ENCODE assay signal across 26 cellular contexts in the genomic region with DNA sequence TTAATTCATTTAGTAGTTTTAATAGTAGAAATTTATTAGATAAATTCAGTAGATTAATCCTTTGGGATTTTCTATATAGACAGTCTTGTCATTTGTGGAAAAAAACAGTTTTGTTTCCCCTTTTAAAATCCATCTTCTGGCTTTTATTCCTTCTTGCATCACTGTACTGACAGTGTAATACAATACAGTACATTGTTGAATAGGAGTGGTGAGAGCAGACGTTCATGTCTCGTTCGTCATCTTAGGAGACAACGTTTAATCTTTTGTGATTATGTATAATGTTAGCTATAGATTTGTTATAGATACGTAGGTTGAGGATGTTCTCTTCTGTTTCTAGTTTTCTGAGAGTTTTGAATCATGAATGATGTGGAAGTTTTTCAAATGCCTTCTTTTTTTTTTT.
DNase-seq lines count a peak whose midpoint lies in the region; ATAC-seq, FAIRE-seq and TF ChIP-seq lines count a peak whose summit lies in the region.
"Had no signal": no experiment of that assay in that cellular context is flagged by ENCODE, and none has a peak within 500 bp of the region (broad histone marks: within the 10 kb centered on the region; RNA-seq: fewer than 3 reads in every experiment).

No MANE protein-coding gene starts in this region.

- TF ChIP-seq CTCF in A549 (IDR thresholded peaks at IDR 0.05) (no peak), WTC11 (IDR thresholded peaks at IDR 0.05) (no peak), psoas muscle (IDR thresholded peaks at IDR 0.05) (no peak)

- POLR2A ChIA-PET in A549 (lab: Yijun Ruan, JAX): no interaction called here
- POLR2A ChIA-PET in WTC11 (lab: Charles Lee): no interaction called here

- H3K27me3 ChIP-seq in psoas muscle (ENCODE audit: insufficient read depth in 3 of 3, low read length in 2 of 3): no peaks in the 10 kb centered on the region
- H3K27me3 ChIP-seq: BLaER1 treated with 17β-estradiol and CSF1 and Interleukin-3, amounts not matched to agents 10 nM and 100 nM had no signal

- CTCF ChIA-PET in A549 (lab: Yijun Ruan, JAX): interaction anchor here (0.6 kb wide), 1 partner anchor 1122 kb away, joined by 3 read pairs; no protein-coding TSS in a partner anchor
- CTCF ChIA-PET in WTC11 (lab: Charles Lee): no interaction called here

- H3K9me3 ChIP-seq in A549 (no peaks in the 10 kb centered on the region), psoas muscle (no peaks in the 10 kb centered on the region)

- TF ChIP-seq RAD21 in A549 (conservative IDR thresholded peaks at IDR 0.05 in 1 of 2, IDR thresholded peaks at IDR 0.05 in 1 of 2): no peak

- peaks cover 0 to 3% of the 10 kb centered on the region in 2 donors for H3K36me3 ChIP-seq in psoas muscle (ENCODE audit: insufficient read depth in 1 of 2, low read depth in 1 of 2)

- peak; percentile 7 for FAIRE-seq in A549 (lab: Jason Lieb, UNC)
- FAIRE-seq: A204.1, GM12878, GM12892, GM18507 had no signal

- peak overlapping the region; percentile 30; the same call in 1 of the 2 replicates for H3K27ac Mint-ChIP-seq in WTC11
- H3K27ac Mint-ChIP-seq: B cell; CD4-positive, alpha-beta T cell; CD8-positive, alpha-beta T cell had no signal

- H3K36me3 Mint-ChIP-seq in WTC11: peaks cover 44% of the 10 kb centered on the region

- no peak for TF ChIP-seq POLR2A in A549 (IDR thresholded peaks at IDR 0.05; ENCODE audit: low read length)

- WGBS in A549 (ENCODE audit: missing lambda C conversion rate): 88% methylated on average over 5 of the region's 5 CpGs
- 51 to 64% (median 52%) methylated on average over 5 of the region's 5 CpGs for WGBS in psoas muscle, 3 donors

- ATAC-seq in A549 (no peak), WTC11 (no peak), psoas muscle (peak in 3 of 4 donors; percentile 76 to 85 (median 81)), HG03469 (IDR thresholded peaks at IDR 0.05; ENCODE audit: unreplicated experiment) (no peak), HG03378 (IDR thresholded peaks at IDR 0.05; ENCODE audit: unreplicated experiment) (no peak), HG02884 (IDR thresholded peaks at IDR 0.05; ENCODE audit: unreplicated experiment) (no peak)
- ATAC-seq: CD8-positive, alpha-beta T cell; GM12878 had no signal

- no peak overlapping the region for H3K4me2 ChIP-seq in A549
- H3K4me2 ChIP-seq: BLaER1 treated with 17β-estradiol and CSF1 and Interleukin-3, amounts not matched to agents 10 nM and 100 nM had no signal

- H3K4me1 ChIP-seq in A549 (no peaks in the 10 kb centered on the region), psoas muscle (peaks cover 9% of the 10 kb centered on the region)

- DNase-seq in A549 (ENCODE audit: low read depth in 1 of 2, low spot score in 1 of 2) (no peak), COLO829 (ENCODE audit: low spot score) (peak; percentile 27), WTC11 (ENCODE audit: low spot score) (no peak), psoas muscle (no peak)
- DNase-seq: 8988T; AML-193; CD4-positive, alpha-beta T cell; CD8-positive, alpha-beta T cell; COR-L47; DMS 273 treated with DMSO at 0.1 percent for 48 hours; DMS153; DMS53; DMS79; DND-41; EL; GDM1 had no signal

- H3K27me3 Mint-ChIP-seq in WTC11 (ENCODE audit: low read depth): no peaks in the 10 kb centered on the region
- H3K27me3 Mint-ChIP-seq: B cell; CD4-positive, alpha-beta T cell had no signal

- H3K9me3 Mint-ChIP-seq in WTC11: peaks cover 44% of the 10 kb centered on the region

- no peak overlapping the region for H3K27ac ChIP-seq in A549
- H3K27ac ChIP-seq in psoas muscle: no peak overlapping the region
- H3K27ac ChIP-seq: BLaER1 treated with 17β-estradiol and CSF1 and Interleukin-3, amounts not matched to agents 10 nM and 100 nM; C4-2B had no signal

- intact Hi-C loops in psoas muscle (cut with DNase I): loop anchor here in 1 of 2 donors (10.0 kb wide), 1 partner anchor 48 kb away; no protein-coding TSS in a partner anchor

- H3K4me1 Mint-ChIP-seq in WTC11: peaks cover 9% of the 10 kb centered on the region

- H3K4me3 ChIP-seq in A549: no peak overlapping the region
- H3K4me3 ChIP-seq in psoas muscle: no peak overlapping the region
- H3K4me3 ChIP-seq: BLaER1 treated with 17β-estradiol and CSF1 and Interleukin-3, amounts not matched to agents 10 nM and 100 nM; GM12878 had no signal

- no peak overlapping the region for H3K4me3 Mint-ChIP-seq in WTC11
- H3K4me3 Mint-ChIP-seq: B cell; CD4-positive, alpha-beta T cell; CD8-positive, alpha-beta T cell had no signal

- TF ChIP-seq EP300 in A549 (IDR thresholded peaks at IDR 0.05): no peak

TF ChIP-seq in A549, 52 proteins besides CTCF, POLR2A, EP300 and RAD21:
- TF ChIP-seq KDM5A (IDR thresholded peaks at IDR 0.05): no peak
- TF ChIP-seq ZNF302 (CRISPR knock-in tag; IDR thresholded peaks at IDR 0.05): no peak
- no peak for TF ChIP-seq RARB (CRISPR knock-in tag; IDR thresholded peaks at IDR 0.05)
- TF ChIP-seq CBX8 (IDR thresholded peaks at IDR 0.05): no peak
- no peak for TF ChIP-seq TP53 (CRISPR knock-in tag; IDR thresholded peaks at IDR 0.05)
- TF ChIP-seq, protein P1, sequence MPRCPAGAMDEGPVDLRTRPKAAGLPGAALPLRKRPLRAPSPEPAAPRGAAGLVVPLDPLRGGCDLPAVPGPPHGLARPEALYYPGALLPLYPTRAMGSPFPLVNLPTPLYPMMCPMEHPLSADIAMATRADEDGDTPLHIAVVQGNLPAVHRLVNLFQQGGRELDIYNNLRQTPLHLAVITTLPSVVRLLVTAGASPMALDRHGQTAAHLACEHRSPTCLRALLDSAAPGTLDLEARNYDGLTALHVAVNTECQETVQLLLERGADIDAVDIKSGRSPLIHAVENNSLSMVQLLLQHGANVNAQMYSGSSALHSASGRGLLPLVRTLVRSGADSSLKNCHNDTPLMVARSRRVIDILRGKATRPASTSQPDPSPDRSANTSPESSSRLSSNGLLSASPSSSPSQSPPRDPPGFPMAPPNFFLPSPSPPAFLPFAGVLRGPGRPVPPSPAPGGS (IDR thresholded peaks at IDR 0.05): no peak
- TF ChIP-seq EHF (CRISPR knock-in tag; IDR thresholded peaks at IDR 0.05): no peak
- TF ChIP-seq RFX5 (IDR thresholded peaks at IDR 0.05): no peak
- TF ChIP-seq, protein P2, sequence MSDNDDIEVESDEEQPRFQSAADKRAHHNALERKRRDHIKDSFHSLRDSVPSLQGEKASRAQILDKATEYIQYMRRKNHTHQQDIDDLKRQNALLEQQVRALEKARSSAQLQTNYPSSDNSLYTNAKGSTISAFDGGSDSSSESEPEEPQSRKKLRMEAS (IDR thresholded peaks at IDR 0.05): no peak
- no peak for TF ChIP-seq MAFK (IDR thresholded peaks at IDR 0.05; ENCODE audit: partially characterized antibody)
- TF ChIP-seq HDAC2 (IDR thresholded peaks at IDR 0.05): no peak
- TF ChIP-seq HOXB13 (CRISPR knock-in tag; IDR thresholded peaks at IDR 0.05; ENCODE audit: low read depth): no peak
- TF ChIP-seq HOXB5 (CRISPR knock-in tag; IDR thresholded peaks at IDR 0.05): no peak
- no peak for TF ChIP-seq SREBF2 (IDR thresholded peaks at IDR 0.05)
- no peak for TF ChIP-seq CEBPB (IDR thresholded peaks at IDR 0.05)
- no peak for TF ChIP-seq NR3C1 (IDR thresholded peaks at IDR 0.05)
- no peak for TF ChIP-seq ZSCAN20 (CRISPR knock-in tag; IDR thresholded peaks at IDR 0.05)
- no peak for TF ChIP-seq NPAS2 (CRISPR knock-in tag; IDR thresholded peaks at IDR 0.05; ENCODE audit: borderline replicate concordance)

TF ChIP-seq in WTC11, 78 proteins besides CTCF, POLR2A, EP300 and RAD21 (continues in another document):
- TF ChIP-seq, protein P3, sequence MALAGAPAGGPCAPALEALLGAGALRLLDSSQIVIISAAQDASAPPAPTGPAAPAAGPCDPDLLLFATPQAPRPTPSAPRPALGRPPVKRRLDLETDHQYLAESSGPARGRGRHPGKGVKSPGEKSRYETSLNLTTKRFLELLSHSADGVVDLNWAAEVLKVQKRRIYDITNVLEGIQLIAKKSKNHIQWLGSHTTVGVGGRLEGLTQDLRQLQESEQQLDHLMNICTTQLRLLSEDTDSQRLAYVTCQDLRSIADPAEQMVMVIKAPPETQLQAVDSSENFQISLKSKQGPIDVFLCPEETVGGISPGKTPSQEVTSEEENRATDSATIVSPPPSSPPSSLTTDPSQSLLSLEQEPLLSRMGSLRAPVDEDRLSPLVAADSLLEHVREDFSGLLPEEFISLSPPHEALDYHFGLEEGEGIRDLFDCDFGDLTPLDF (CRISPR knock-in tag; IDR thresholded peaks at IDR 0.05): no peak
- no peak for TF ChIP-seq ZNF263 (CRISPR knock-in tag; IDR thresholded peaks at IDR 0.05; ENCODE audit: low read depth)
- TF ChIP-seq, protein P4, sequence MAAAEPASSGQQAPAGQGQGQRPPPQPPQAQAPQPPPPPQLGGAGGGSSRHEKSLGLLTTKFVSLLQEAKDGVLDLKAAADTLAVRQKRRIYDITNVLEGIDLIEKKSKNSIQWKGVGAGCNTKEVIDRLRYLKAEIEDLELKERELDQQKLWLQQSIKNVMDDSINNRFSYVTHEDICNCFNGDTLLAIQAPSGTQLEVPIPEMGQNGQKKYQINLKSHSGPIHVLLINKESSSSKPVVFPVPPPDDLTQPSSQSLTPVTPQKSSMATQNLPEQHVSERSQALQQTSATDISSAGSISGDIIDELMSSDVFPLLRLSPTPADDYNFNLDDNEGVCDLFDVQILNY (CRISPR knock-in tag; IDR thresholded peaks at IDR 0.05): no peak
- TF ChIP-seq, protein P5, sequence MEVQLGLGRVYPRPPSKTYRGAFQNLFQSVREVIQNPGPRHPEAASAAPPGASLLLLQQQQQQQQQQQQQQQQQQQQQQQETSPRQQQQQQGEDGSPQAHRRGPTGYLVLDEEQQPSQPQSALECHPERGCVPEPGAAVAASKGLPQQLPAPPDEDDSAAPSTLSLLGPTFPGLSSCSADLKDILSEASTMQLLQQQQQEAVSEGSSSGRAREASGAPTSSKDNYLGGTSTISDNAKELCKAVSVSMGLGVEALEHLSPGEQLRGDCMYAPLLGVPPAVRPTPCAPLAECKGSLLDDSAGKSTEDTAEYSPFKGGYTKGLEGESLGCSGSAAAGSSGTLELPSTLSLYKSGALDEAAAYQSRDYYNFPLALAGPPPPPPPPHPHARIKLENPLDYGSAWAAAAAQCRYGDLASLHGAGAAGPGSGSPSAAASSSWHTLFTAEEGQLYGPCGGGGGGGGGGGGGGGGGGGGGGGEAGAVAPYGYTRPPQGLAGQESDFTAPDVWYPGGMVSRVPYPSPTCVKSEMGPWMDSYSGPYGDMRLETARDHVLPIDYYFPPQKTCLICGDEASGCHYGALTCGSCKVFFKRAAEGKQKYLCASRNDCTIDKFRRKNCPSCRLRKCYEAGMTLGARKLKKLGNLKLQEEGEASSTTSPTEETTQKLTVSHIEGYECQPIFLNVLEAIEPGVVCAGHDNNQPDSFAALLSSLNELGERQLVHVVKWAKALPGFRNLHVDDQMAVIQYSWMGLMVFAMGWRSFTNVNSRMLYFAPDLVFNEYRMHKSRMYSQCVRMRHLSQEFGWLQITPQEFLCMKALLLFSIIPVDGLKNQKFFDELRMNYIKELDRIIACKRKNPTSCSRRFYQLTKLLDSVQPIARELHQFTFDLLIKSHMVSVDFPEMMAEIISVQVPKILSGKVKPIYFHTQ (CRISPR knock-in tag; IDR thresholded peaks at IDR 0.05): no peak
- TF ChIP-seq, protein P6, sequence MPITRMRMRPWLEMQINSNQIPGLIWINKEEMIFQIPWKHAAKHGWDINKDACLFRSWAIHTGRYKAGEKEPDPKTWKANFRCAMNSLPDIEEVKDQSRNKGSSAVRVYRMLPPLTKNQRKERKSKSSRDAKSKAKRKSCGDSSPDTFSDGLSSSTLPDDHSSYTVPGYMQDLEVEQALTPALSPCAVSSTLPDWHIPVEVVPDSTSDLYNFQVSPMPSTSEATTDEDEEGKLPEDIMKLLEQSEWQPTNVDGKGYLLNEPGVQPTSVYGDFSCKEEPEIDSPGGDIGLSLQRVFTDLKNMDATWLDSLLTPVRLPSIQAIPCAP (CRISPR knock-in tag; IDR thresholded peaks at IDR 0.05): no peak

Comparison
In these comparisons a context has a peak if more than half of its experiments do, and no peak if none do; other contexts are left out.
1. ATAC-seq: peak in psoas muscle (3 of 4); none in A549 (0 of 2), WTC11 (single experiment), HG03469 (single experiment), HG03378 (single experiment) and HG02884 (single experiment).